In genomic region chr3:160565442-160566403, GRCh38 we compare ENCODE assay signal across 8 cellular contexts. TPM values are rescaled to one million over a fixed set of nuclear protein-coding genes. Genes with fewer than 3 reads are reported as not detected.
DNase-seq lines count a peak whose midpoint lies in the region; ATAC-seq and TF ChIP-seq lines count a peak whose summit lies in the region.

TSS of gene KPNA4 (minus strand) at chr3:160565571. CDS start at chr3:160565282, 289 bp downstream.

- H3K27ac ChIP-seq in temporal lobe (ENCODE audit: low read depth, low read length), result peak within 1 kb of the TSS; percentile 87

- H3K27me3 ChIP-seq in GM06990 (replicated peaks; ENCODE audit: control insufficient read depth, insufficient read depth, low read length), result no peaks in the 10 kb centered on the region

- peak within 1 kb of the TSS; percentile 97 for H3K4me3 Mint-ChIP-seq in activated naive CD4-positive, alpha-beta T cell treated with anti-CD3 and anti-CD28 coated beads, Interleukin-2, amount 50 U/mL, for 24 hours

- peaks cover 33% of the 10 kb centered on the region for H3K36me3 Mint-ChIP-seq in activated naive CD4-positive, alpha-beta T cell treated with anti-CD3 and anti-CD28 coated beads, Interleukin-2, amount 50 U/mL, for 24 hours

- H3K27ac Mint-ChIP-seq in activated naive CD4-positive, alpha-beta T cell treated with anti-CD3 and anti-CD28 coated beads, Interleukin-2, amount 50 U/mL, for 24 hours, result peak within 1 kb of the TSS; percentile 99

- no peak for TF ChIP-seq CTCF in GM06990 (IDR thresholded peaks at IDR 0.05; ENCODE audit: insufficient read depth, low read length, poor library complexity, severe bottlenecking)

- no peaks in the 10 kb centered on the region for H3K36me3 ChIP-seq in GM06990 (ENCODE audit: control insufficient read depth, insufficient read depth, low read length)

- no peaks in the 10 kb centered on the region for H3K9me3 Mint-ChIP-seq in activated naive CD4-positive, alpha-beta T cell treated with anti-CD3 and anti-CD28 coated beads, Interleukin-2, amount 50 U/mL, for 24 hours

- DNase-seq in GM06990 (ENCODE audit: extremely low read depth, insufficient read length), result peak; percentile 99
- peak; percentile 93 for DNase-seq in NCI-H1092 (lab: John Stamatoyannopoulos, UW)
- DNase-seq in globus pallidus (ENCODE audit: low spot score), result peak; percentile 97
- peak; percentile 97 for DNase-seq in occipital lobe (lab: John Stamatoyannopoulos, UW)

- no peaks in the 10 kb centered on the region for H3K27me3 Mint-ChIP-seq in activated naive CD4-positive, alpha-beta T cell treated with anti-CD3 and anti-CD28 coated beads, Interleukin-2, amount 50 U/mL, for 24 hours

- peaks cover 48% of the 10 kb centered on the region for H3K4me1 Mint-ChIP-seq in activated naive CD4-positive, alpha-beta T cell treated with anti-CD3 and anti-CD28 coated beads, Interleukin-2, amount 50 U/mL, for 24 hours

- peak within 1 kb of the TSS; percentile 89 for H3K4me3 ChIP-seq in GM06990 (replicated peaks; ENCODE audit: low read depth, low read length)

- peak; percentile 92 for ATAC-seq in HG02588 (IDR thresholded peaks at IDR 0.05; ENCODE audit: unreplicated experiment)
- ATAC-seq in SK-N-SH treated with all-trans-retinoic acid at 6 μM for 48 hours, result peak; percentile 95

TF ChIP-seq in SK-N-SH treated with all-trans-retinoic acid at 6 μM for 48 hours, 23 proteins besides CTCF, POLR2A, EP300 and RAD21:
- no peak for TF ChIP-seq SNAI2 (CRISPR knock-in tag; IDR thresholded peaks at IDR 0.05)
- no peak for TF ChIP-seq ARNTL (CRISPR knock-in tag; IDR thresholded peaks at IDR 0.05; ENCODE audit: borderline replicate concordance, low read depth)
- 0 out of 2 replicates have a peak, but pooled peaks have one; percentile 45 for TF ChIP-seq ESRRG (CRISPR knock-in tag; IDR thresholded peaks at IDR 0.05)
- no peak for TF ChIP-seq TSHZ2 (CRISPR knock-in tag; IDR thresholded peaks at IDR 0.05)
- TF ChIP-seq PATZ1 (CRISPR knock-in tag; IDR thresholded peaks at IDR 0.05; ENCODE audit: borderline replicate concordance), result peak; percentile 35; the same call in 1 of the 2 replicates
- no peak for TF ChIP-seq OSR1 (CRISPR knock-in tag; IDR thresholded peaks at IDR 0.05)
- TF ChIP-seq RARB (CRISPR knock-in tag; IDR thresholded peaks at IDR 0.05), result no peak
- TF ChIP-seq, protein P1, sequence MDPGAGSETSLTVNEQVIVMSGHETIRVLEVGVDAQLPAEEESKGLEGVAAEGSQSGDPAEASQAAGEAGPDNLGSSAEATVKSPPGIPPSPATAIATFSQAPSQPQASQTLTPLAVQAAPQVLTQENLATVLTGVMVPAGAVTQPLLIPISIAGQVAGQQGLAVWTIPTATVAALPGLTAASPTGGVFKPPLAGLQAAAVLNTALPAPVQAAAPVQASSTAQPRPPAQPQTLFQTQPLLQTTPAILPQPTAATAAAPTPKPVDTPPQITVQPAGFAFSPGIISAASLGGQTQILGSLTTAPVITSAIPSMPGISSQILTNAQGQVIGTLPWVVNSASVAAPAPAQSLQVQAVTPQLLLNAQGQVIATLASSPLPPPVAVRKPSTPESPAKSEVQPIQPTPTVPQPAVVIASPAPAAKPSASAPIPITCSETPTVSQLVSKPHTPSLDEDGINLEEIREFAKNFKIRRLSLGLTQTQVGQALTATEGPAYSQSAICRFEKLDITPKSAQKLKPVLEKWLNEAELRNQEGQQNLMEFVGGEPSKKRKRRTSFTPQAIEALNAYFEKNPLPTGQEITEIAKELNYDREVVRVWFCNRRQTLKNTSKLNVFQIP (CRISPR knock-in tag; IDR thresholded peaks at IDR 0.05; ENCODE audit: borderline replicate concordance, low read depth), result no peak
- TF ChIP-seq, protein P2, sequence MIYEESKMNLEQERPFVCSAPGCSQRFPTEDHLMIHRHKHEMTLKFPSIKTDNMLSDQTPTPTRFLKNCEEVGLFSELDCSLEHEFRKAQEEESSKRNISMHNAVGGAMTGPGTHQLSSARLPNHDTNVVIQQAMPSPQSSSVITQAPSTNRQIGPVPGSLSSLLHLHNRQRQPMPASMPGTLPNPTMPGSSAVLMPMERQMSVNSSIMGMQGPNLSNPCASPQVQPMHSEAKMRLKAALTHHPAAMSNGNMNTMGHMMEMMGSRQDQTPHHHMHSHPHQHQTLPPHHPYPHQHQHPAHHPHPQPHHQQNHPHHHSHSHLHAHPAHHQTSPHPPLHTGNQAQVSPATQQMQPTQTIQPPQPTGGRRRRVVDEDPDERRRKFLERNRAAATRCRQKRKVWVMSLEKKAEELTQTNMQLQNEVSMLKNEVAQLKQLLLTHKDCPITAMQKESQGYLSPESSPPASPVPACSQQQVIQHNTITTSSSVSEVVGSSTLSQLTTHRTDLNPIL (CRISPR knock-in tag; IDR thresholded peaks at IDR 0.05; ENCODE audit: low read depth), result no peak
- TF ChIP-seq, protein P3, sequence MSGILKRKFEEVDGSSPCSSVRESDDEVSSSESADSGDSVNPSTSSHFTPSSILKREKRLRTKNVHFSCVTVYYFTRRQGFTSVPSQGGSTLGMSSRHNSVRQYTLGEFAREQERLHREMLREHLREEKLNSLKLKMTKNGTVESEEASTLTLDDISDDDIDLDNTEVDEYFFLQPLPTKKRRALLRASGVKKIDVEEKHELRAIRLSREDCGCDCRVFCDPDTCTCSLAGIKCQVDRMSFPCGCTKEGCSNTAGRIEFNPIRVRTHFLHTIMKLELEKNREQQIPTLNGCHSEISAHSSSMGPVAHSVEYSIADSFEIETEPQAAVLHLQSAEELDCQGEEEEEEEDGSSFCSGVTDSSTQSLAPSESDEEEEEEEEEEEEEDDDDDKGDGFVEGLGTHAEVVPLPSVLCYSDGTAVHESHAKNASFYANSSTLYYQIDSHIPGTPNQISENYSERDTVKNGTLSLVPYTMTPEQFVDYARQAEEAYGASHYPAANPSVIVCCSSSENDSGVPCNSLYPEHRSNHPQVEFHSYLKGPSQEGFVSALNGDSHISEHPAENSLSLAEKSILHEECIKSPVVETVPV (CRISPR knock-in tag; IDR thresholded peaks at IDR 0.05), result no peak; the same call in 1 of the 2 replicates
- no peak for TF ChIP-seq ZNF8 (CRISPR knock-in tag; IDR thresholded peaks at IDR 0.05)
- TF ChIP-seq CSDC2 (CRISPR knock-in tag; IDR thresholded peaks at IDR 0.05), result no peak
- TF ChIP-seq BACH2 (CRISPR knock-in tag; IDR thresholded peaks at IDR 0.05; ENCODE audit: borderline replicate concordance), result no peak

RNA-seq across cellular contexts. Expression of gene KPNA4, which starts in this region (rescaled TPM):
- 49.0 TPM for total RNA-seq in occipital lobe
- total RNA-seq in temporal lobe, result 29.0 TPM

Comparison
In these comparisons a context has a peak if more than half of its experiments do, and no peak if none do; other contexts are left out.
1. Peak in every context shown above with its lines: DNase-seq, ATAC-seq, H3K4me3 ChIP-seq and H3K27ac ChIP-seq.